ENCODE assay signal across 10 cellular contexts in the genomic region with DNA sequence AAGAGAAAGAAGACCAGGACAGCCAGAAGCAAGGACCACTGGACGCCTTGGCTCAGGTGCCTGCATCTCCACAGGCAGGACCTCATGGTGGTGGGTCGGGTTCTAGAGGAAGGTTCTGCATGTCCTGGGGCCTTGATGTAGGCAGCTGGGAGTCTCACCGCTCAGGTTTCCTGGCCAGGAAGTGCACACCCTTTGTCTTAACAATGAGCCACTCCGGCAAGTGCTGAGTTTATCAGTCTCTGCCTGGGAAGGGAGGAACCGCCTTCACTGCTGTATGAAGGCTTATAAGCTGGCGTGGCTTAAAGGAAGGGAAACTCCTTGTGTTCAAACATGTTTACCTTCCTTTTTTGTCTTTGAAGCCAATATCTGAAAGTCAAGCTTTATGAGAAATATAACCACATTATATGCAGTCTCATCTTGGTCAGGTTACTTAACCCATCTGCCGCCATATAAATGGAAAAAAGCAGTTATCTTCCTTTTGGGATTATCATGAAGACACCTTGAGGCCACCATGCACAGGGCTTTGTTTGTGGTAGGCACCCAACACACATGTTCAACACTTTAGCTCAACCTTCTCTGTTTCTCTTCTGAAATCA. TPM values are rescaled to one million over a fixed set of nuclear protein-coding genes. Genes with fewer than 3 reads are reported as not detected.
DNase-seq lines count a peak whose midpoint lies in the region; ATAC-seq and TF ChIP-seq lines count a peak whose summit lies in the region.
"Had no signal": no experiment of that assay in that cellular context is flagged by ENCODE, and none has a peak within 500 bp of the region (broad histone marks: within the 10 kb centered on the region; RNA-seq: fewer than 3 reads in every experiment).

A gene with protein sequence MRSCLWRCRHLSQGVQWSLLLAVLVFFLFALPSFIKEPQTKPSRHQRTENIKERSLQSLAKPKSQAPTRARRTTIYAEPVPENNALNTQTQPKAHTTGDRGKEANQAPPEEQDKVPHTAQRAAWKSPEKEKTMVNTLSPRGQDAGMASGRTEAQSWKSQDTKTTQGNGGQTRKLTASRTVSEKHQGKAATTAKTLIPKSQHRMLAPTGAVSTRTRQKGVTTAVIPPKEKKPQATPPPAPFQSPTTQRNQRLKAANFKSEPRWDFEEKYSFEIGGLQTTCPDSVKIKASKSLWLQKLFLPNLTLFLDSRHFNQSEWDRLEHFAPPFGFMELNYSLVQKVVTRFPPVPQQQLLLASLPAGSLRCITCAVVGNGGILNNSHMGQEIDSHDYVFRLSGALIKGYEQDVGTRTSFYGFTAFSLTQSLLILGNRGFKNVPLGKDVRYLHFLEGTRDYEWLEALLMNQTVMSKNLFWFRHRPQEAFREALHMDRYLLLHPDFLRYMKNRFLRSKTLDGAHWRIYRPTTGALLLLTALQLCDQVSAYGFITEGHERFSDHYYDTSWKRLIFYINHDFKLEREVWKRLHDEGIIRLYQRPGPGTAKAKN (minus strand): TSS at position 205 of the 596 bp plus-strand sequence. CDS start 119 bp downstream, at position 86.

- TF ChIP-seq POLR2A in breast epithelium (IDR thresholded peaks at IDR 0.05) = no peak

- H3K4me3 ChIP-seq in left ventricle myocardium inferior = peak within 1 kb of the TSS; percentile 56
- H3K4me3 ChIP-seq in breast epithelium = no peak within 1 kb of the TSS
- H3K4me3 ChIP-seq: uterus had no signal

- DNase-seq in NCI-H226 (peak; percentile 67), left ventricle myocardium inferior (peak; percentile 18), breast epithelium (ENCODE audit: low spot score in 2 of 2) (no peak), substantia nigra (lab: John Stamatoyannopoulos, UW) (no peak)
- no peak for DNase-seq in activated T-cell treated with anti-CD3 and anti-CD28 coated beads, Interleukin-2, amount 50 U/mL, for 24 hours
- peak; percentile 3 to 9 for DNase-seq in stimulated activated CD4-positive, alpha-beta T cell treated with anti-CD3 and anti-CD28 coated beads, Interleukin-4, amount 100 ng/mL, for 4 hours
- DNase-seq: GF-D8, NCI-H1105 treated with DMSO at 0.1 percent for 48 hours, uterus had no signal

- peak within 1 kb of the TSS; percentile 49 for H3K4me3 Mint-ChIP-seq in activated T-cell treated with anti-CD3 and anti-CD28 coated beads, Interleukin-2, amount 50 U/mL, for 24 hours

- H3K36me3 Mint-ChIP-seq in activated T-cell treated with anti-CD3 and anti-CD28 coated beads, Interleukin-2, amount 50 U/mL, for 24 hours (ENCODE audit: low read depth) = no peaks in the 10 kb centered on the region

- H3K36me3 ChIP-seq in left ventricle myocardium inferior (no peaks in the 10 kb centered on the region), breast epithelium (no peaks in the 10 kb centered on the region)
- H3K36me3 ChIP-seq: uterus had no signal

- H3K27me3 Mint-ChIP-seq in activated T-cell treated with anti-CD3 and anti-CD28 coated beads, Interleukin-2, amount 50 U/mL, for 24 hours = no peaks in the 10 kb centered on the region

- TF ChIP-seq CTCF in left ventricle myocardium inferior (IDR thresholded peaks at IDR 0.05; ENCODE audit: borderline replicate concordance) (no peak), breast epithelium (IDR thresholded peaks at IDR 0.05) (no peak)

- H3K27ac ChIP-seq in left ventricle myocardium inferior (replicated peaks) (peak within 1 kb of the TSS; percentile 85), breast epithelium (peak within 1 kb of the TSS in 1 of 2 donors; percentile 33), substantia nigra (ENCODE audit: low read depth, low read length, poor library complexity, severe bottlenecking) (no peak within 1 kb of the TSS)
- H3K27ac ChIP-seq: uterus had no signal

- H3K9me3 ChIP-seq in left ventricle myocardium inferior (replicated peaks) (peaks cover 17% of the 10 kb centered on the region), breast epithelium (no peaks in the 10 kb centered on the region)
- H3K9me3 ChIP-seq: uterus had no signal

- no peak for ATAC-seq in HG02759 (IDR thresholded peaks at IDR 0.05; ENCODE audit: unreplicated experiment)

- H3K4me1 ChIP-seq in left ventricle myocardium inferior = peaks cover 11% of the 10 kb centered on the region
- H3K4me1 ChIP-seq in breast epithelium = no peaks in the 10 kb centered on the region
- H3K4me1 ChIP-seq: uterus had no signal

- H3K27ac Mint-ChIP-seq in activated T-cell treated with anti-CD3 and anti-CD28 coated beads, Interleukin-2, amount 50 U/mL, for 24 hours = peak within 1 kb of the TSS; percentile 61

- peaks cover 25% of the 10 kb centered on the region for H3K4me1 Mint-ChIP-seq in activated T-cell treated with anti-CD3 and anti-CD28 coated beads, Interleukin-2, amount 50 U/mL, for 24 hours (ENCODE audit: low read depth)

- H3K9me3 Mint-ChIP-seq in activated T-cell treated with anti-CD3 and anti-CD28 coated beads, Interleukin-2, amount 50 U/mL, for 24 hours = peaks cover 3% of the 10 kb centered on the region

- intact Hi-C loops in left ventricle myocardium inferior (cut with micrococcal nuclease) (no loop called here), breast epithelium (cut with DNase I; ENCODE audit: low total_unique reads) (no loop called here)

- H3K27me3 ChIP-seq in left ventricle myocardium inferior (ENCODE audit: low read depth) (no peaks in the 10 kb centered on the region), breast epithelium (no peaks in the 10 kb centered on the region)
- H3K27me3 ChIP-seq: uterus had no signal

RNA-seq across cellular contexts. Expression of the gene that starts here (rescaled TPM):
- total RNA-seq in left ventricle myocardium inferior (3.1 TPM), breast epithelium (1 to 10 TPM; 1.3 to 1.6 (median 1.3) TPM)

Comparison
In these comparisons a context has a peak if more than half of its experiments do, and no peak if none do; other contexts are left out.
1. DNase-seq: peak in NCI-H226 (single experiment), left ventricle myocardium inferior (single experiment) and stimulated activated CD4-positive, alpha-beta T cell treated with anti-CD3 and anti-CD28 coated beads, Interleukin-4, amount 100 ng/mL, for 4 hours (2 of 2); none in activated T-cell treated with anti-CD3 and anti-CD28 coated beads, Interleukin-2, amount 50 U/mL, for 24 hours (single experiment), breast epithelium (0 of 2) and substantia nigra (0 of 49).